ENCODE assay signal across 8 cellular contexts in the genomic region with DNA sequence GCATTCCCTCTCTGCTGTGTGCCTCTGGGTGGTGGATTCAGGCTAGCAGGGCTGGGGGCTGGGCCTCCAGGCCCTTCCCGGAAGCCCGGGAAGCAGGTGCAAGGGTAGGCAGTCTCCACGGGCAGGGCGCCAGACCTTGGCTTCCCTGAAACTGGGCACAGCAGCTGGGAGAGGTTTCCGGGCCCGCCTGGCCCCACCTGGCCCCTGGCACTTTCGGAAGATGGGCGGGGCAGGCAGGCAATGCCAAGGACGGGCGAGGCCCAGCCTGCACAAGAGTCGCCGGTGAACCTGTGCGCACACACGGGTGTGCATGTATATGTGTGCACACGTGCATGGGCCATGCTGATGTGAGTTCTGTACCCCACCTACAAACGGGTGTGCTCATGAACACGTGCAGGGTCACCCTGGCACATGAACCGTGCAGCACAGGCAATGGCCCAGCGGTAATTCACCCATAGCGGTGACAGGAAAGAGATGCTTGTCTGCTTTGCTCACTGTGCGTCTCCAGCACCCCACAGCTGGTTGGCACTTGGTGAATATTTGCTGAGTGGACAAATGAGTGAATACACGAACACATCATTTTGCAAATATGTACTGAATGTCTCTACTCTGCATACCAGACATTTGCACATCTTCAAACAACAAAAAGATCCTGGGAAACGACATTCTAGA. TPM values are rescaled to one million over a fixed set of nuclear protein-coding genes. Genes with fewer than 3 reads are reported as not detected.
A peak's percentile ranks its signal among the peaks of the same experiment; 100 is the strongest.
DNase-seq lines count a peak whose midpoint lies in the region; ATAC-seq and TF ChIP-seq lines count a peak whose summit lies in the region.

No MANE protein-coding gene starts in this region.

- no peaks in the 10 kb centered on the region for H4K20me1 ChIP-seq in Karpas-422 (ENCODE audit: insufficient read depth, low read depth, low read length)

- H3K4me3 ChIP-seq in Karpas-422 (ENCODE audit: low read length), result peak overlapping the region; percentile 38; the same call in 1 of the 2 replicates
- no peak overlapping the region for H3K4me3 ChIP-seq in ascending aorta

- peaks cover 12% of the 10 kb centered on the region for H3K27me3 Mint-ChIP-seq in T-helper 17 cell

- H3K79me2 ChIP-seq in Karpas-422 (ENCODE audit: low read length), result no peaks in the 10 kb centered on the region

- peak overlapping the region; percentile 58 for H3K4me2 ChIP-seq in Karpas-422 (ENCODE audit: low read depth, low read length, poor library complexity, severe bottlenecking)

- no peak for TF ChIP-seq CTCF in ascending aorta (IDR thresholded peaks at IDR 0.05)

- H3K36me3 Mint-ChIP-seq in T-helper 17 cell (ENCODE audit: low read depth), result no peaks in the 10 kb centered on the region

- no peaks in the 10 kb centered on the region for H3K36me3 ChIP-seq in Karpas-422 (ENCODE audit: insufficient read depth, low read length)
- no peaks in the 10 kb centered on the region for H3K36me3 ChIP-seq in ascending aorta

- H3K9me3 ChIP-seq in Karpas-422 (ENCODE audit: low read length), result no peaks in the 10 kb centered on the region
- H3K9me3 ChIP-seq in T-helper 17 cell (ENCODE audit: control insufficient read depth, low read length, poor library complexity, severe bottlenecking), result no peaks in the 10 kb centered on the region
- no peaks in the 10 kb centered on the region for H3K9me3 ChIP-seq in ascending aorta

- intact Hi-C loops in ascending aorta (cut with DNase I), result no loop called here

- no peak overlapping the region for H3K27ac Mint-ChIP-seq in T-helper 17 cell

- H3K9ac ChIP-seq in Karpas-422 (ENCODE audit: low read length), result peak overlapping the region; percentile 51

- DNase-seq in AG08396 (ENCODE audit: low spot score) (peak; percentile 84), Karpas-422 (peak; percentile 81), T-helper 17 cell (no peak), left lobe of liver (ENCODE audit: low spot score) (peak; percentile 77), ascending aorta (ENCODE audit: low spot score in 2 of 2) (no peak)

- peaks cover 56% of the 10 kb centered on the region for H3K4me1 ChIP-seq in Karpas-422 (ENCODE audit: low read length)
- peaks cover 9 to 32% of the 10 kb centered on the region in 2 donors for H3K4me1 ChIP-seq in ascending aorta

- peak overlapping the region; percentile 57 for H3K4me3 Mint-ChIP-seq in T-helper 17 cell

- no peaks in the 10 kb centered on the region for H3K9me2 ChIP-seq in Karpas-422 (replicated peaks; ENCODE audit: insufficient read depth, low read length)

- H2AFZ ChIP-seq in Karpas-422 (ENCODE audit: low read length), result no peak overlapping the region

- no peak for ATAC-seq in T-helper 17 cell
- ATAC-seq in left lobe of liver, result peak; percentile 8
- ATAC-seq in HG02981 (IDR thresholded peaks at IDR 0.05; ENCODE audit: unreplicated experiment), result no peak
- ATAC-seq in GM21526 (IDR thresholded peaks at IDR 0.05; ENCODE audit: low FRiP score, unreplicated experiment), result no peak
- no peak for ATAC-seq in HG03520 (IDR thresholded peaks at IDR 0.05; ENCODE audit: unreplicated experiment)

- H3K27me3 ChIP-seq in Karpas-422 (ENCODE audit: low read length) (peaks cover 6% of the 10 kb centered on the region; the same call in 1 of the 2 replicates), ascending aorta (no peaks in the 10 kb centered on the region)

- H3K27ac ChIP-seq in Karpas-422 (ENCODE audit: low read length), result peak overlapping the region; percentile 80
- H3K27ac ChIP-seq in ascending aorta, result no peak overlapping the region

- peaks cover 27% of the 10 kb centered on the region for H3K4me1 Mint-ChIP-seq in T-helper 17 cell

RNA-seq across cellular contexts. Expression of gene GADD45B, which starts 15.3 kb away (rescaled TPM):
- total RNA-seq in Karpas-422 (2014; rRNA removed; shearing (Covaris generic); ENCODE audit: low replicate concordance), result 8.6 and 11.0 TPM in 2 replicates
- total RNA-seq in T-helper 17 cell (100 to 1,000 TPM; 120 to 135 TPM), left lobe of liver (52.1 TPM), ascending aorta (514 TPM)

RNA-seq across cellular contexts. Expression of gene LMNB2, which starts 34.5 kb away (rescaled TPM):
- total RNA-seq in Karpas-422 (2014; rRNA removed; shearing (Covaris generic); ENCODE audit: low replicate concordance), result 20.8 and 80.2 TPM in 2 replicates
- 10 to 100 TPM; 13.1 to 16.0 TPM for total RNA-seq in T-helper 17 cell
- 7.4 TPM for total RNA-seq in left lobe of liver
- 38.7 TPM for total RNA-seq in ascending aorta

Comparison
In these comparisons a context has a peak if more than half of its experiments do, and no peak if none do; other contexts are left out.
1. DNase-seq: peak in AG08396 (single experiment), Karpas-422 (single experiment) and left lobe of liver (single experiment); none in T-helper 17 cell (0 of 3) and ascending aorta (0 of 2).